8 cellular contexts compared by ENCODE assay signal in genomic region chr1:205523891-205524793, GRCh38. TPM values are rescaled to one million over a fixed set of nuclear protein-coding genes. Genes with fewer than 3 reads are reported as not detected.
DNase-seq lines count a peak whose midpoint lies in the region; ATAC-seq and TF ChIP-seq lines count a peak whose summit lies in the region.

No MANE protein-coding gene starts in this region.

- H3K27ac ChIP-seq in heart right ventricle = peak overlapping the region in 1 of 10 donors; percentile 55

- H3K36me3 ChIP-seq in adipocyte (ENCODE audit: control insufficient read depth, insufficient read depth, low read length, severe bottlenecking) (no peaks in the 10 kb centered on the region), heart right ventricle (peaks cover 0 to 37% (median 0%) of the 10 kb centered on the region in 9 donors)

- intact Hi-C loops in heart right ventricle (cut with DNase I) = loop anchor here (1.0 to 2.0 kb wide), 4 partner anchors 35 to 37 kb away; no protein-coding TSS in a partner anchor

- TF ChIP-seq CTCF in GM10266 (IDR thresholded peaks at IDR 0.05; ENCODE audit: control insufficient read depth, insufficient read depth, low read depth, missing control alignments) (peak; percentile 86), heart right ventricle (IDR thresholded peaks at IDR 0.05) (peak; percentile 56 to 88 (median 83)), retinal pigment epithelial cell (conservative IDR thresholded peaks at IDR 0.05; ENCODE audit: low read depth, low read length) (peak; percentile 74)

- DNase-seq in GM10266 (ENCODE audit: extremely low spot score) = peak; percentile 81
- DNase-seq in NCI-H128 (lab: John Stamatoyannopoulos, UW; ENCODE audit: unreplicated experiment) = peak; percentile 65
- peak; percentile 59 for DNase-seq in T follicular helper cell (ENCODE audit: low read depth)
- DNase-seq in adipocyte (ENCODE audit: low read depth) = peak; percentile 90
- peak; percentile 80 to 84 for DNase-seq in heart right ventricle
- DNase-seq in retinal pigment epithelial cell (ENCODE audit: low read depth) = no peak

- H3K9ac ChIP-seq in adipocyte (ENCODE audit: low read length) = no peak overlapping the region

- H3K27me3 ChIP-seq in adipocyte (replicated peaks; ENCODE audit: control insufficient read depth, insufficient read depth, low read length) = peaks cover 69% of the 10 kb centered on the region
- H3K27me3 ChIP-seq in heart right ventricle = no peaks in the 10 kb centered on the region

- no peaks in the 10 kb centered on the region for H3K9me3 ChIP-seq in adipocyte (ENCODE audit: control insufficient read depth, low read length)
- H3K9me3 ChIP-seq in heart right ventricle = no peaks in the 10 kb centered on the region

- WGBS in heart right ventricle, 2 donors = 50 to 56% methylated on average over 16 of the region's 16 CpGs

- peak; percentile 35 to 71 (median 50) for ATAC-seq in heart right ventricle
- no peak for ATAC-seq in GM18520 (IDR thresholded peaks at IDR 0.05; ENCODE audit: unreplicated experiment)
- ATAC-seq in HG02610 (IDR thresholded peaks at IDR 0.05; ENCODE audit: unreplicated experiment) = no peak

- H3K4me3 ChIP-seq in adipocyte (ENCODE audit: low read length) = no peak overlapping the region
- H3K4me3 ChIP-seq in heart right ventricle = no peak overlapping the region
- H3K4me3 ChIP-seq in retinal pigment epithelial cell (ENCODE audit: low read length) = no peak overlapping the region

- H3K4me1 ChIP-seq in adipocyte (ENCODE audit: control insufficient read depth, insufficient read depth, low read length) = peaks cover 4% of the 10 kb centered on the region
- H3K4me1 ChIP-seq in heart right ventricle = peaks cover 21 to 85% (median 59%) of the 10 kb centered on the region in 9 donors

RNA-seq across cellular contexts. Expression of gene CDK18, which starts 19.7 kb away (rescaled TPM):
- 100 to 1,000 TPM; 122 to 199 (median 164) TPM for total RNA-seq in heart right ventricle
- 100 to 1,000 TPM in 1 of 2 donors, 10 to 100 TPM in 1; 41.4 to 156 TPM for polyA plus RNA-seq in heart right ventricle

Comparison
In these comparisons a context has a peak if more than half of its experiments do, and no peak if none do; other contexts are left out.
1. ATAC-seq: peak in heart right ventricle (8 of 8); none in GM18520 (single experiment) and HG02610 (single experiment).
2. Peak in every context shown above with its lines, with median percentiles within 50 percentile points of each other: CTCF ChIP-seq.